Comparison of ENCODE assay signal across 13 cellular contexts in the genomic region with DNA sequence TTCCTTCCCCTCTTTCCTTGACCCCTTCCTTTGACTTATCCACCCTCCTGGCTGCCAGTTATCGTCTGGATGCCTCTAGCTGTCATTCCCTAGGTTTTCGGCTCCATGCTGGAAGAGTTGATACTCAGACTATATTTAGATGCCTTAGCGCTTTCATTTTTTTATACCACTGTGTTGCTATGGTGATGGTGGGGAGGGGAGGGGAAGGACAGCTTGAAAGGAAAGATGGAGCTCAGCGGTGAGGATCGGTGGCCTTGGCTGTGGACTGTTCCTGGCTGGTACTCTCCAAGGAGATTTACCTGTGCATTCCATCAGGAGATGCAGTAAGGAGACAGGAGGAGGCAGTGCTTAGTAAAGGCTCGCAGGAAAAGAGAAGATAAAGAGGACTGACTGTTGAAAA.
DNase-seq lines count a peak whose midpoint lies in the region.
"Had no signal": no experiment of that assay in that cellular context is flagged by ENCODE, and none has a peak within 500 bp of the region (broad histone marks: within the 10 kb centered on the region; RNA-seq: fewer than 3 reads in every experiment).

No MANE protein-coding gene starts in this region.

- DNase-seq in NCI-H748 (lab: John Stamatoyannopoulos, UW; ENCODE audit: unreplicated experiment) (peak; percentile 14), NCI-H748 treated with DMSO at 0.1 percent for 48 hours (lab: John Stamatoyannopoulos, UW) (no peak), cerebellar cortex (ENCODE audit: low spot score) (peak; percentile 77), pons (ENCODE audit: low spot score) (peak; percentile 15), T-helper 1 cell (no peak), NCI-H526 (lab: John Stamatoyannopoulos, UW) (no peak)
- DNase-seq in stimulated activated CD4-positive, alpha-beta T cell treated with anti-CD3 and anti-CD28 coated beads, Interleukin-2, amount 100 ng/mL, for 48 hours = no peak
- DNase-seq: 8988T; AML-193; Calu3; CD4-positive, CD25-positive, alpha-beta regulatory T cell; DMS 273 treated with DMSO at 0.1 percent for 48 hours; GM23248 had no signal

Comparison
In these comparisons a context has a peak if more than half of its experiments do, and no peak if none do; other contexts are left out.
1. DNase-seq: peak in NCI-H748 (single experiment), cerebellar cortex (single experiment) and pons (single experiment); none in NCI-H748 treated with DMSO at 0.1 percent for 48 hours (single experiment), stimulated activated CD4-positive, alpha-beta T cell treated with anti-CD3 and anti-CD28 coated beads, Interleukin-2, amount 100 ng/mL, for 48 hours (0 of 2), T-helper 1 cell (0 of 5) and NCI-H526 (0 of 2).